Comparison of ENCODE assay signal across 22 cellular contexts in the genomic region with DNA sequence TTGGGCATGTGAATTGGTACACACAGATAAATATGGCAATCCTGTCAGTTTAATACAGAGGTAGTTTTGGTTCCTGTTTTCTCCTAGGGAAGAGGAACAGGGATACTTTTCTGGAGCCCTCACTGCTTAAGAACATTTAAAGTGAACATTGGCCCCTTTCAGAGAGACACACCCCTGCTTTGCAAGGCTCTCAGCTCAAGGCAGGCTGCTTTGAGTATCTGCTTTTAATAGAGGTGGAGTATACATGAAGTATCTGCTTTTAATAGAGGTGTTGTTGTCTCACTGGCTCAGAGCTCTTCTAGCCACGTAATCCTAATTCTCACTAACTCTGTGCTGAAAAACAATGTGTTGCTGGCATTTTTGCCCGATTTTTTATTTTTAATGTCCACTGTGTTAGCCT.
"Had no signal": no experiment of that assay in that cellular context is flagged by ENCODE, and none has a peak within 500 bp of the region (broad histone marks: within the 10 kb centered on the region; RNA-seq: fewer than 3 reads in every experiment).

No MANE protein-coding gene starts in this region.

- H3K4me3 Mint-ChIP-seq: activated T-helper 17 cell treated with anti-CD3 and anti-CD28 coated beads, Interleukin-2, amount 50 U/mL, for 72 hours; effector memory CD8-positive, alpha-beta T cell; naive thymus-derived CD8-positive, alpha-beta T cell; T-helper 2 cell treated with Interferon-gamma antibody and Interleukin-4, amounts not matched to agents 5 μg/mL and 100 μg/mL, for 36 hours had no signal

- H3K27ac ChIP-seq: brain microvascular endothelial cell, dorsolateral prefrontal cortex, esophagus muscularis mucosa, hepatocyte, sigmoid colon, testis, vagina, WERI-Rb-1 had no signal

- H3K9me3 Mint-ChIP-seq: activated naive CD4-positive, alpha-beta T cell treated with anti-CD3 and anti-CD28 coated beads, Interleukin-2, amount 50 U/mL, for 72 hours; activated T-helper 17 cell treated with anti-CD3 and anti-CD28 coated beads, Interleukin-2, amount 50 U/mL, for 72 hours; effector memory CD8-positive, alpha-beta T cell; naive thymus-derived CD8-positive, alpha-beta T cell; T-helper 2 cell treated with Interferon-gamma antibody and Interleukin-4, amounts not matched to agents 5 μg/mL and 100 μg/mL, for 36 hours had no signal

- H3K4me1 Mint-ChIP-seq: activated T-helper 17 cell treated with anti-CD3 and anti-CD28 coated beads, Interleukin-2, amount 50 U/mL, for 72 hours; naive thymus-derived CD8-positive, alpha-beta T cell had no signal

- H3K27ac Mint-ChIP-seq: activated T-helper 17 cell treated with anti-CD3 and anti-CD28 coated beads, Interleukin-2, amount 50 U/mL, for 72 hours; T-helper 2 cell treated with Interferon-gamma antibody and Interleukin-4, amounts not matched to agents 5 μg/mL and 100 μg/mL, for 36 hours had no signal

- H3K4me3 ChIP-seq: dorsolateral prefrontal cortex, esophagus muscularis mucosa, hepatocyte, sigmoid colon, testis, vagina had no signal

- DNase-seq: activated CD4-positive, alpha-beta T cell treated with anti-CD3 and anti-CD28 coated beads for 1 hour; activated T-cell treated with anti-CD3 and anti-CD28 coated beads, Interleukin-2, amount 50 U/mL, for 1 hour; aorta; brain microvascular endothelial cell; caudate nucleus; dorsolateral prefrontal cortex; effector memory CD8-positive, alpha-beta T cell; glutamatergic neuron; kidney glomerular epithelial cell; naive thymus-derived CD8-positive, alpha-beta T cell; sigmoid colon; stimulated activated CD4-positive, alpha-beta T cell treated with anti-CD3 and anti-CD28 coated beads, Interleukin-2, amount 100 ng/mL, for 48 hours; stimulated activated naive CD4-positive, alpha-beta T cell; testis; trophoblast cell; WERI-Rb-1 had no signal

- H3K27me3 Mint-ChIP-seq: activated T-helper 17 cell treated with anti-CD3 and anti-CD28 coated beads, Interleukin-2, amount 50 U/mL, for 72 hours; effector memory CD8-positive, alpha-beta T cell; naive thymus-derived CD8-positive, alpha-beta T cell had no signal

- H3K4me1 ChIP-seq: esophagus muscularis mucosa, sigmoid colon, testis, vagina had no signal

- H3K27me3 ChIP-seq: brain microvascular endothelial cell, dorsolateral prefrontal cortex, esophagus muscularis mucosa, hepatocyte, sigmoid colon, testis, vagina had no signal

- H3K9me3 ChIP-seq: esophagus muscularis mucosa, sigmoid colon, testis, vagina had no signal
